Comparison of ENCODE assay signal across 1 cellular context in the genomic region with DNA sequence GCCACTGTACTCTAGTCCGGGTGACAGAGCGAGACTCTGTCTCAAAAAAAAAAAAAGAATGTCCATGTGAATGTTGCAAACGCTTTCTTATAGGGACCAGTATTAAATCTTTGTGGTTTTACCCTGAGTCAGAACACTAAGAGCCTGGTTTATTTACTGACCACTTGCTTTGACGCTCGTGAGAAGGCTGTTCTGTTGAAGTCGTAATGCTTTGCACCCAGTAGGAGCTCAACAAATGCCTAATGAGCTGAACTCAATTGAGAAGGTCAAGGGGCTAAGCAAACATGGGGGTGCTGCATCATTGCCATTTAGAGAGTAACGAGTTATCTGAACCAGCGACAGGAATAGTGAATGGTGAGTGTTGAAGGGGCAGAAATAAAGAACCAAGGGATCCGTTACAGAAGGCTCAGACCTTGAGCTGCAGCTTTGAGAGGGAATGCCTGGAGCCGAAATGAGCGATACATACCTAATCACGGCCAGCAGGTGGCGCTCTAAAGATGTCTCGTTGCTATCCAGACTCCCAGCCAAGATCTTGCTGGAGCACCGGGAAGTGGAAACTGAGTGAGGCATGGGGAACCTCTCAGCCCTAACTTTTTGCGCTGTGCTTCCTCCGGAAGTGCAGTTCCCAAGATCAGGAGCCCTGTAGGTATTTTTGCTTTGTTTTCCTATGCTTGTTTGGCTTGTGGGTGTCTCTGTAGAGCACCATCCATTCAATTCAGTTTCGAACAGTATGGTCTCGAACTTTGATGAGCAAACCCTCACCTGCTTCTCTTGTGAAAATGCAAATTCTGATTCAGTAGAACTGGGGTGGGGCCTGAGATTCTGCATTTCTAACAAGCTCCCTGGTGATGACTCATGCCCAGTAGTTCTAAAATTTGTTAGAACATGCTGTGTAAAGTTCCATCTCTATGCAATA.
TF ChIP-seq lines count a peak whose summit lies in the region.

No MANE protein-coding gene starts in this region.

TF ChIP-seq in HepG2, 621 proteins besides CTCF, POLR2A, EP300 and RAD21 (continued from another document and continues in another):
- TF ChIP-seq, protein P1, sequence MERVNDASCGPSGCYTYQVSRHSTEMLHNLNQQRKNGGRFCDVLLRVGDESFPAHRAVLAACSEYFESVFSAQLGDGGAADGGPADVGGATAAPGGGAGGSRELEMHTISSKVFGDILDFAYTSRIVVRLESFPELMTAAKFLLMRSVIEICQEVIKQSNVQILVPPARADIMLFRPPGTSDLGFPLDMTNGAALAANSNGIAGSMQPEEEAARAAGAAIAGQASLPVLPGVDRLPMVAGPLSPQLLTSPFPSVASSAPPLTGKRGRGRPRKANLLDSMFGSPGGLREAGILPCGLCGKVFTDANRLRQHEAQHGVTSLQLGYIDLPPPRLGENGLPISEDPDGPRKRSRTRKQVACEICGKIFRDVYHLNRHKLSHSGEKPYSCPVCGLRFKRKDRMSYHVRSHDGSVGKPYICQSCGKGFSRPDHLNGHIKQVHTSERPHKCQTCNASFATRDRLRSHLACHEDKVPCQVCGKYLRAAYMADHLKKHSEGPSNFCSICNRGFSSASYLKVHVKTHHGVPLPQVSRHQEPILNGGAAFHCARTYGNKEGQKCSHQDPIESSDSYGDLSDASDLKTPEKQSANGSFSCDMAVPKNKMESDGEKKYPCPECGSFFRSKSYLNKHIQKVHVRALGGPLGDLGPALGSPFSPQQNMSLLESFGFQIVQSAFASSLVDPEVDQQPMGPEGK (CRISPR knock-in tag; IDR thresholded peaks at IDR 0.05): no peak
- TF ChIP-seq, protein P2, sequence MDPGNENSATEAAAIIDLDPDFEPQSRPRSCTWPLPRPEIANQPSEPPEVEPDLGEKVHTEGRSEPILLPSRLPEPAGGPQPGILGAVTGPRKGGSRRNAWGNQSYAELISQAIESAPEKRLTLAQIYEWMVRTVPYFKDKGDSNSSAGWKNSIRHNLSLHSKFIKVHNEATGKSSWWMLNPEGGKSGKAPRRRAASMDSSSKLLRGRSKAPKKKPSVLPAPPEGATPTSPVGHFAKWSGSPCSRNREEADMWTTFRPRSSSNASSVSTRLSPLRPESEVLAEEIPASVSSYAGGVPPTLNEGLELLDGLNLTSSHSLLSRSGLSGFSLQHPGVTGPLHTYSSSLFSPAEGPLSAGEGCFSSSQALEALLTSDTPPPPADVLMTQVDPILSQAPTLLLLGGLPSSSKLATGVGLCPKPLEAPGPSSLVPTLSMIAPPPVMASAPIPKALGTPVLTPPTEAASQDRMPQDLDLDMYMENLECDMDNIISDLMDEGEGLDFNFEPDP (CRISPR knock-in tag; conservative IDR thresholded peaks at IDR 0.05): no peak
- TF ChIP-seq POLR2AphosphoS2 (IDR thresholded peaks at IDR 0.05; ENCODE audit: low read depth, low read length): no peak
- TF ChIP-seq, protein P3, sequence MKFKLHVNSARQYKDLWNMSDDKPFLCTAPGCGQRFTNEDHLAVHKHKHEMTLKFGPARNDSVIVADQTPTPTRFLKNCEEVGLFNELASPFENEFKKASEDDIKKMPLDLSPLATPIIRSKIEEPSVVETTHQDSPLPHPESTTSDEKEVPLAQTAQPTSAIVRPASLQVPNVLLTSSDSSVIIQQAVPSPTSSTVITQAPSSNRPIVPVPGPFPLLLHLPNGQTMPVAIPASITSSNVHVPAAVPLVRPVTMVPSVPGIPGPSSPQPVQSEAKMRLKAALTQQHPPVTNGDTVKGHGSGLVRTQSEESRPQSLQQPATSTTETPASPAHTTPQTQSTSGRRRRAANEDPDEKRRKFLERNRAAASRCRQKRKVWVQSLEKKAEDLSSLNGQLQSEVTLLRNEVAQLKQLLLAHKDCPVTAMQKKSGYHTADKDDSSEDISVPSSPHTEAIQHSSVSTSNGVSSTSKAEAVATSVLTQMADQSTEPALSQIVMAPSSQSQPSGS (CRISPR knock-in tag; IDR thresholded peaks at IDR 0.05): 0 out of 2 replicates have a peak, but pooled peaks have one; percentile 21
- no peak for TF ChIP-seq ASH2L (IDR thresholded peaks at IDR 0.05; ENCODE audit: insufficient read length, low read depth, low read length)
- no peak for TF ChIP-seq ESRRA (CRISPR knock-in tag; IDR thresholded peaks at IDR 0.05; ENCODE audit: low read depth)
- TF ChIP-seq ZMYM2 (CRISPR knock-in tag; IDR thresholded peaks at IDR 0.05): no peak
- no peak for TF ChIP-seq ZNF343 (CRISPR knock-in tag; IDR thresholded peaks at IDR 0.05)
- TF ChIP-seq SIN3B (IDR thresholded peaks at IDR 0.05; ENCODE audit: low read length): no peak
- TF ChIP-seq, protein P4, sequence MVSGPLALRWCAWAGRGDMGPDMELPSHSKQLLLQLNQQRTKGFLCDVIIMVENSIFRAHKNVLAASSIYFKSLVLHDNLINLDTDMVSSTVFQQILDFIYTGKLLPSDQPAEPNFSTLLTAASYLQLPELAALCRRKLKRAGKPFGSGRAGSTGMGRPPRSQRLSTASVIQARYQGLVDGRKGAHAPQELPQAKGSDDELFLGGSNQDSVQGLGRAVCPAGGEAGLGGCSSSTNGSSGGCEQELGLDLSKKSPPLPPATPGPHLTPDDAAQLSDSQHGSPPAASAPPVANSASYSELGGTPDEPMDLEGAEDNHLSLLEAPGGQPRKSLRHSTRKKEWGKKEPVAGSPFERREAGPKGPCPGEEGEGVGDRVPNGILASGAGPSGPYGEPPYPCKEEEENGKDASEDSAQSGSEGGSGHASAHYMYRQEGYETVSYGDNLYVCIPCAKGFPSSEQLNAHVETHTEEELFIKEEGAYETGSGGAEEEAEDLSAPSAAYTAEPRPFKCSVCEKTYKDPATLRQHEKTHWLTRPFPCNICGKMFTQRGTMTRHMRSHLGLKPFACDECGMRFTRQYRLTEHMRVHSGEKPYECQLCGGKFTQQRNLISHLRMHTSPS (CRISPR knock-in tag; IDR thresholded peaks at IDR 0.05; ENCODE audit: low read depth): no peak
- TF ChIP-seq ZNF674 (CRISPR knock-in tag; IDR thresholded peaks at IDR 0.05; ENCODE audit: low read depth): no peak
- 0 out of 2 replicates have a peak, but pooled peaks have one; percentile 25 for TF ChIP-seq FOXC1 (CRISPR knock-in tag; IDR thresholded peaks at IDR 0.05; ENCODE audit: borderline replicate concordance)
- TF ChIP-seq ZNF839 (CRISPR knock-in tag; IDR thresholded peaks at IDR 0.05; ENCODE audit: borderline replicate concordance): no peak
- TF ChIP-seq DNMT3B (CRISPR knock-in tag; conservative IDR thresholded peaks at IDR 0.05): no peak
- no peak for TF ChIP-seq KDM1A (CRISPR knock-in tag; IDR thresholded peaks at IDR 0.05)
- TF ChIP-seq NR2F6 (IDR thresholded peaks at IDR 0.05): no peak
- TF ChIP-seq NR2F6 (CRISPR knock-in tag; IDR thresholded peaks at IDR 0.05): peak; percentile 60
- TF ChIP-seq ZSCAN22 (CRISPR knock-in tag; IDR thresholded peaks at IDR 0.05): no peak
- TF ChIP-seq NBN (conservative IDR thresholded peaks at IDR 0.05): no peak
- peak; percentile 52 for TF ChIP-seq ZMYM4 (CRISPR knock-in tag; IDR thresholded peaks at IDR 0.05)
- TF ChIP-seq, protein P5, sequence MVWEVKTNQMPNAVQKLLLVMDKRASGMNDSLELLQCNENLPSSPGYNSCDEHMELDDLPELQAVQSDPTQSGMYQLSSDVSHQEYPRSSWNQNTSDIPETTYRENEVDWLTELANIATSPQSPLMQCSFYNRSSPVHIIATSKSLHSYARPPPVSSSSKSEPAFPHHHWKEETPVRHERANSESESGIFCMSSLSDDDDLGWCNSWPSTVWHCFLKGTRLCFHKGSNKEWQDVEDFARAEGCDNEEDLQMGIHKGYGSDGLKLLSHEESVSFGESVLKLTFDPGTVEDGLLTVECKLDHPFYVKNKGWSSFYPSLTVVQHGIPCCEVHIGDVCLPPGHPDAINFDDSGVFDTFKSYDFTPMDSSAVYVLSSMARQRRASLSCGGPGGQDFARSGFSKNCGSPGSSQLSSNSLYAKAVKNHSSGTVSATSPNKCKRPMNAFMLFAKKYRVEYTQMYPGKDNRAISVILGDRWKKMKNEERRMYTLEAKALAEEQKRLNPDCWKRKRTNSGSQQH (CRISPR knock-in tag; IDR thresholded peaks at IDR 0.05; ENCODE audit: low read depth): no peak
- TF ChIP-seq THAP11 (CRISPR knock-in tag; IDR thresholded peaks at IDR 0.05): no peak
- no peak for TF ChIP-seq ATF7 (IDR thresholded peaks at IDR 0.05)
- TF ChIP-seq ATF7 (CRISPR knock-in tag; IDR thresholded peaks at IDR 0.05): no peak
- TF ChIP-seq, protein P6, sequence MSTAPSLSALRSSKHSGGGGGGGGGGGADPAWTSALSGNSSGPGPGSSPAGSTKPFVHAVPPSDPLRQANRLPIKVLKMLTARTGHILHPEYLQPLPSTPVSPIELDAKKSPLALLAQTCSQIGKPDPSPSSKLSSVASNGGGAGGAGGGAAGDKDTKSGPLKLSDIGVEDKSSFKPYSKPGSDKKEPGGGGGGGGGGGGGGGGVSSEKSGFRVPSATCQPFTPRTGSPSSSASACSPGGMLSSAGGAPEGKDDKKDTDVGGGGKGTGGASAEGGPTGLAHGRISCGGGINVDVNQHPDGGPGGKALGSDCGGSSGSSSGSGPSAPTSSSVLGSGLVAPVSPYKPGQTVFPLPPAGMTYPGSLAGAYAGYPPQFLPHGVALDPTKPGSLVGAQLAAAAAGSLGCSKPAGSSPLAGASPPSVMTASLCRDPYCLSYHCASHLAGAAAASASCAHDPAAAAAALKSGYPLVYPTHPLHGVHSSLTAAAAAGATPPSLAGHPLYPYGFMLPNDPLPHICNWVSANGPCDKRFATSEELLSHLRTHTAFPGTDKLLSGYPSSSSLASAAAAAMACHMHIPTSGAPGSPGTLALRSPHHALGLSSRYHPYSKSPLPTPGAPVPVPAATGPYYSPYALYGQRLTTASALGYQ (CRISPR knock-in tag; IDR thresholded peaks at IDR 0.05): no peak
- TF ChIP-seq ZNF564 (CRISPR knock-in tag; IDR thresholded peaks at IDR 0.05): no peak
- TF ChIP-seq, protein P7, sequence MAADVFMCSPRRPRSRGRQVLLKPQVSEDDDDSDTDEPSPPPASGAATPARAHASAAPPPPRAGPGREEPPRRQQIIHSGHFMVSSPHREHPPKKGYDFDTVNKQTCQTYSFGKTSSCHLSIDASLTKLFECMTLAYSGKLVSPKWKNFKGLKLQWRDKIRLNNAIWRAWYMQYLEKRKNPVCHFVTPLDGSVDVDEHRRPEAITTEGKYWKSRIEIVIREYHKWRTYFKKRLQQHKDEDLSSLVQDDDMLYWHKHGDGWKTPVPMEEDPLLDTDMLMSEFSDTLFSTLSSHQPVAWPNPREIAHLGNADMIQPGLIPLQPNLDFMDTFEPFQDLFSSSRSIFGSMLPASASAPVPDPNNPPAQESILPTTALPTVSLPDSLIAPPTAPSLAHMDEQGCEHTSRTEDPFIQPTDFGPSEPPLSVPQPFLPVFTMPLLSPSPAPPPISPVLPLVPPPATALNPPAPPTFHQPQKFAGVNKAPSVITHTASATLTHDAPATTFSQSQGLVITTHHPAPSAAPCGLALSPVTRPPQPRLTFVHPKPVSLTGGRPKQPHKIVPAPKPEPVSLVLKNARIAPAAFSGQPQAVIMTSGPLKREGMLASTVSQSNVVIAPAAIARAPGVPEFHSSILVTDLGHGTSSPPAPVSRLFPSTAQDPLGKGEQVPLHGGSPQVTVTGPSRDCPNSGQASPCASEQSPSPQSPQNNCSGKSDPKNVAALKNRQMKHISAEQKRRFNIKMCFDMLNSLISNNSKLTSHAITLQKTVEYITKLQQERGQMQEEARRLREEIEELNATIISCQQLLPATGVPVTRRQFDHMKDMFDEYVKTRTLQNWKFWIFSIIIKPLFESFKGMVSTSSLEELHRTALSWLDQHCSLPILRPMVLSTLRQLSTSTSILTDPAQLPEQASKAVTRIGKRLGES (CRISPR knock-in tag; IDR thresholded peaks at IDR 0.05; ENCODE audit: borderline replicate concordance): no peak
- no peak for TF ChIP-seq ZNF225 (CRISPR knock-in tag; IDR thresholded peaks at IDR 0.05)
- no peak for TF ChIP-seq ZFP90 (CRISPR knock-in tag; IDR thresholded peaks at IDR 0.05; ENCODE audit: borderline replicate concordance)
- TF ChIP-seq ISL2 (CRISPR knock-in tag; IDR thresholded peaks at IDR 0.05): no peak
- TF ChIP-seq, protein P8, sequence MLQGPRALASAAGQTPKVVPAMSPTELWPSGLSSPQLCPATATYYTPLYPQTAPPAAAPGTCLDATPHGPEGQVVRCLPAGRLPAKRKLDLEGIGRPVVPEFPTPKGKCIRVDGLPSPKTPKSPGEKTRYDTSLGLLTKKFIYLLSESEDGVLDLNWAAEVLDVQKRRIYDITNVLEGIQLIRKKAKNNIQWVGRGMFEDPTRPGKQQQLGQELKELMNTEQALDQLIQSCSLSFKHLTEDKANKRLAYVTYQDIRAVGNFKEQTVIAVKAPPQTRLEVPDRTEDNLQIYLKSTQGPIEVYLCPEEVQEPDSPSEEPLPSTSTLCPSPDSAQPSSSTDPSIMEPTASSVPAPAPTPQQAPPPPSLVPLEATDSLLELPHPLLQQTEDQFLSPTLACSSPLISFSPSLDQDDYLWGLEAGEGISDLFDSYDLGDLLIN (CRISPR knock-in tag; IDR thresholded peaks at IDR 0.05; ENCODE audit: borderline replicate concordance): no peak
- peak in 1 of 2 experiments; percentile 65; a peak in 1 of 4 replicates for TF ChIP-seq KLF16 (CRISPR knock-in tag; IDR thresholded peaks at IDR 0.05)
- TF ChIP-seq ZNF670 (CRISPR knock-in tag; IDR thresholded peaks at IDR 0.05; ENCODE audit: borderline replicate concordance): no peak
- TF ChIP-seq ZSCAN20 (CRISPR knock-in tag; IDR thresholded peaks at IDR 0.05; ENCODE audit: borderline replicate concordance): no peak
- TF ChIP-seq KDM3A (CRISPR knock-in tag; IDR thresholded peaks at IDR 0.05; ENCODE audit: low read depth): peak; percentile 46; the same call in 1 of the 2 replicates
- no peak for TF ChIP-seq MTF1 (CRISPR knock-in tag; IDR thresholded peaks at IDR 0.05)
- peak; percentile 72; the same call in 1 of the 2 replicates for TF ChIP-seq ZKSCAN8 (CRISPR knock-in tag; IDR thresholded peaks at IDR 0.05; ENCODE audit: borderline replicate concordance)
- peak; percentile 91 for TF ChIP-seq SMC3 (IDR thresholded peaks at IDR 0.05; ENCODE audit: low read length)
- no peak for TF ChIP-seq ZNF75D (CRISPR knock-in tag; IDR thresholded peaks at IDR 0.05; ENCODE audit: borderline replicate concordance)
- no peak for TF ChIP-seq AKAP8 (CRISPR knock-in tag; IDR thresholded peaks at IDR 0.05)
- no peak for TF ChIP-seq KMT2B (CRISPR knock-in tag; IDR thresholded peaks at IDR 0.05)
- TF ChIP-seq, protein P9, sequence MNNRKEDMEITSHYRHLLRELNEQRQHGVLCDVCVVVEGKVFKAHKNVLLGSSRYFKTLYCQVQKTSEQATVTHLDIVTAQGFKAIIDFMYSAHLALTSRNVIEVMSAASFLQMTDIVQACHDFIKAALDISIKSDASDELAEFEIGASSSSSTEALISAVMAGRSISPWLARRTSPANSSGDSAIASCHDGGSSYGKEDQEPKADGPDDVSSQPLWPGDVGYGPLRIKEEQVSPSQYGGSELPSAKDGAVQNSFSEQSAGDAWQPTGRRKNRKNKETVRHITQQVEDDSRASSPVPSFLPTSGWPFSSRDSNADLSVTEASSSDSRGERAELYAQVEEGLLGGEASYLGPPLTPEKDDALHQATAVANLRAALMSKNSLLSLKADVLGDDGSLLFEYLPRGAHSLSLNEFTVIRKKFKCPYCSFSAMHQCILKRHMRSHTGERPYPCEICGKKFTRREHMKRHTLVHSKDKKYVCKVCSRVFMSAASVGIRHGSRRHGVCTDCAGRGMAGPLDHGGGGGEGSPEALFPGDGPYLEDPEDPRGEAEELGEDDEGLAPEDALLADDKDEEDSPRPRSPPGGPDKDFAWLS (CRISPR knock-in tag; IDR thresholded peaks at IDR 0.05; ENCODE audit: borderline replicate concordance): no peak
